In genomic region chr11:109320595-109320994, GRCh38 we compare ENCODE assay signal across 21 cellular contexts.
DNase-seq lines count a peak whose midpoint lies in the region; FAIRE-seq and TF ChIP-seq lines count a peak whose summit lies in the region.
"Had no signal": no experiment of that assay in that cellular context is flagged by ENCODE, and none has a peak within 500 bp of the region (broad histone marks: within the 10 kb centered on the region; RNA-seq: fewer than 3 reads in every experiment).

No MANE protein-coding gene starts in this region.

- no peaks in the 10 kb centered on the region for H3K36me3 Mint-ChIP-seq in MCF 10A (ENCODE audit: insufficient read depth, unreplicated experiment)
- H3K36me3 Mint-ChIP-seq: brain; CD4-positive, CD25-positive, alpha-beta regulatory T cell had no signal

- no peaks in the 10 kb centered on the region for H3K9me3 Mint-ChIP-seq in MCF 10A (ENCODE audit: unreplicated experiment)

- FAIRE-seq in urothelium cell line (lab: Jason Lieb, UNC) = no peak
- FAIRE-seq: GM12892 had no signal

- TF ChIP-seq CTCF in MCF 10A (IDR thresholded peaks at IDR 0.05; ENCODE audit: unreplicated experiment) (no peak), breast epithelium (IDR thresholded peaks at IDR 0.05) (no peak), fibroblast of villous mesenchyme (IDR thresholded peaks at IDR 0.05; ENCODE audit: insufficient read depth, low read depth, low read length) (no peak), GM13976 (IDR thresholded peaks at IDR 0.05; ENCODE audit: borderline replicate concordance, control extremely low read depth, extremely low read depth, insufficient read depth, missing control alignments) (no peak)

- no peaks in the 10 kb centered on the region for H3K27me3 ChIP-seq in breast epithelium

- H3K4me3 ChIP-seq in breast epithelium = no peak overlapping the region
- no peak overlapping the region for H3K4me3 ChIP-seq in fibroblast of villous mesenchyme (ENCODE audit: low read depth, low read length)

- H3K27ac ChIP-seq in breast epithelium = no peak overlapping the region
- H3K27ac ChIP-seq: 22Rv1, KMS-11 had no signal

- BruUV-seq in MCF 10A (replicated peaks; lab: Mats Ljungman, UMichigan) = no TSS peak

- H3K27ac Mint-ChIP-seq in MCF 10A (ENCODE audit: low read depth, unreplicated experiment) = no peak overlapping the region
- H3K27ac Mint-ChIP-seq: brain; CD4-positive, CD25-positive, alpha-beta regulatory T cell had no signal

- POLR2A ChIA-PET in MCF 10A (lab: Yijun Ruan, JAX) = interaction anchor here (0.8 to 1.6 kb wide), 4 partner anchors 9 to 390 kb away, joined by 3 to 8 read pairs (median 4); no protein-coding TSS in a partner anchor

- no peaks in the 10 kb centered on the region for H3K36me3 ChIP-seq in breast epithelium

- in situ Hi-C loops in GM13976 (cut with MboI; ENCODE audit: low sequenced_read_pairs, unreplicated experiment) = no loop called here

- TF ChIP-seq POLR2A in breast epithelium (IDR thresholded peaks at IDR 0.05) = no peak

- H3K27me3 Mint-ChIP-seq in MCF 10A (ENCODE audit: insufficient read depth, unreplicated experiment) = no peaks in the 10 kb centered on the region
- H3K27me3 Mint-ChIP-seq: brain; CD4-positive, CD25-positive, alpha-beta regulatory T cell had no signal

- H3K4me1 Mint-ChIP-seq in MCF 10A (ENCODE audit: insufficient read depth, unreplicated experiment) = peaks cover 11% of the 10 kb centered on the region
- H3K4me1 Mint-ChIP-seq: brain; CD4-positive, CD25-positive, alpha-beta regulatory T cell had no signal

- H3K9me3 ChIP-seq in breast epithelium = no peaks in the 10 kb centered on the region

- CTCF ChIA-PET in MCF 10A (lab: Yijun Ruan, JAX) = interaction anchor here (0.6 to 1.1 kb wide), 4 partner anchors 19 to 266 kb away, joined by 3 read pairs; no protein-coding TSS in a partner anchor

- no peaks in the 10 kb centered on the region for H3K4me1 ChIP-seq in breast epithelium

- intact Hi-C loops in MCF 10A (cut with micrococcal nuclease) = loop anchor here (10.0 kb wide), 1 partner anchor 626 kb away; no protein-coding TSS in a partner anchor
- intact Hi-C loops in breast epithelium (cut with DNase I; ENCODE audit: low total_unique reads) = no loop called here

- H3K4me3 Mint-ChIP-seq in MCF 10A (ENCODE audit: unreplicated experiment) = no peak overlapping the region
- H3K4me3 Mint-ChIP-seq: brain; CD4-positive, CD25-positive, alpha-beta regulatory T cell had no signal

- peak; percentile 67 for DNase-seq in MCF 10A (ENCODE audit: unreplicated experiment)
- no peak for DNase-seq in breast epithelium (ENCODE audit: low spot score in 2 of 2)
- DNase-seq in amniotic epithelial cell (ENCODE audit: low read depth) = peak; percentile 94
- peak; percentile 15 for DNase-seq in fibroblast of villous mesenchyme (ENCODE audit: low read depth)
- peak; percentile 31 for DNase-seq in urothelium cell line (ENCODE audit: low spot score)
- DNase-seq in GM13976 (ENCODE audit: low spot score) = no peak
- DNase-seq in stimulated activated CD8-positive, alpha-beta memory T cell treated with anti-CD3 and anti-CD28 coated beads, Interleukin-4, amount 100 ng/mL, for 48 hours = no peak
- no peak for DNase-seq in NCI-H524 (lab: John Stamatoyannopoulos, UW)
- DNase-seq: activated CD4-positive, CD25-positive, alpha-beta regulatory T cell; activated effector memory CD4-positive, alpha-beta T cell treated with Interleukin-2 at 50 U/mL for 16 hours; CD4-positive, CD25-positive, alpha-beta regulatory T cell; effector CD4-positive, alpha-beta T cell; glutamatergic neuron; kidney glomerular epithelial cell; NCI-H1694 treated with DMSO at 0.1 percent for 48 hours; NCI-H510A treated with DMSO at 0.1 percent for 48 hours; substantia nigra had no signal

Comparison
In these comparisons a context has a peak if more than half of its experiments do, and no peak if none do; other contexts are left out.
1. DNase-seq: peak in MCF 10A (single experiment), amniotic epithelial cell (single experiment), fibroblast of villous mesenchyme (single experiment) and urothelium cell line (single experiment); none in breast epithelium (0 of 2), GM13976 (single experiment), stimulated activated CD8-positive, alpha-beta memory T cell treated with anti-CD3 and anti-CD28 coated beads, Interleukin-4, amount 100 ng/mL, for 48 hours (single experiment) and NCI-H524 (0 of 2).